8 cellular contexts compared by ENCODE assay signal in genomic region chr6:166999845-167000253, GRCh38. TPM values are rescaled to one million over a fixed set of nuclear protein-coding genes. Genes with fewer than 3 reads are reported as not detected.
DNase-seq lines count a peak whose midpoint lies in the region; ATAC-seq and TF ChIP-seq lines count a peak whose summit lies in the region.

No MANE protein-coding gene starts in this region.

- peak overlapping the region; percentile 74 for H3K27ac Mint-ChIP-seq in activated T-helper 1 cell treated with anti-CD3 and anti-CD28 coated beads, Interleukin-12 subunit alpha, Interleukin-12 subunit beta, Interleukin-2, Interleukin-4 antibody, amounts not matched to agents 30 ng/mL and 10 ng/mL and 1 ng/mL, durations not matched to agents 14 hours and 24 hours and 36 hours

- no peaks in the 10 kb centered on the region for H3K27me3 ChIP-seq in heart right ventricle

- H3K9me3 ChIP-seq in heart right ventricle: no peaks in the 10 kb centered on the region

- peaks cover 31% of the 10 kb centered on the region for H3K4me1 Mint-ChIP-seq in activated T-helper 1 cell treated with anti-CD3 and anti-CD28 coated beads, Interleukin-12 subunit alpha, Interleukin-12 subunit beta, Interleukin-2, Interleukin-4 antibody, amounts not matched to agents 30 ng/mL and 10 ng/mL and 1 ng/mL, durations not matched to agents 14 hours and 24 hours and 36 hours (ENCODE audit: low read depth)

- TF ChIP-seq CTCF in heart right ventricle (IDR thresholded peaks at IDR 0.05): no peak

- H3K36me3 Mint-ChIP-seq in activated T-helper 1 cell treated with anti-CD3 and anti-CD28 coated beads, Interleukin-12 subunit alpha, Interleukin-12 subunit beta, Interleukin-2, Interleukin-4 antibody, amounts not matched to agents 30 ng/mL and 10 ng/mL and 1 ng/mL, durations not matched to agents 14 hours and 24 hours and 36 hours (ENCODE audit: low read depth): peaks cover 18% of the 10 kb centered on the region

- no peaks in the 10 kb centered on the region for H3K9me3 Mint-ChIP-seq in activated T-helper 1 cell treated with anti-CD3 and anti-CD28 coated beads, Interleukin-12 subunit alpha, Interleukin-12 subunit beta, Interleukin-2, Interleukin-4 antibody, amounts not matched to agents 30 ng/mL and 10 ng/mL and 1 ng/mL, durations not matched to agents 14 hours and 24 hours and 36 hours

- H3K27ac ChIP-seq in heart right ventricle: peak overlapping the region in 9 of 10 donors; percentile 21 to 90 (median 78)

- WGBS in heart right ventricle, 2 donors: 3% methylated on average over 16 of the region's 16 CpGs

- ATAC-seq in heart right ventricle (no peak), left ventricle myocardium superior (no peak), HG03045 (IDR thresholded peaks at IDR 0.05; ENCODE audit: unreplicated experiment) (no peak)

- H3K36me3 ChIP-seq in heart right ventricle: peaks cover 0 to 21% (median 0%) of the 10 kb centered on the region in 9 donors

- DNase-seq in heart right ventricle: no peak
- no peak for DNase-seq in left ventricle myocardium superior
- no peak for DNase-seq in activated T-helper 1 cell treated with anti-CD3 and anti-CD28 coated beads, Interleukin-12 subunit alpha, Interleukin-12 subunit beta, Interleukin-2, Interleukin-4 antibody, amounts not matched to agents 30 ng/mL and 10 ng/mL and 1 ng/mL, durations not matched to agents 14 hours and 24 hours and 36 hours (ENCODE audit: low spot score)
- peak; percentile 36 for DNase-seq in iPS-NIHi7 (ENCODE audit: extremely low spot score)
- DNase-seq in stimulated activated naive CD4-positive, alpha-beta T cell treated with Interleukin-2 at 50 U/mL for 16 hours (lab: John Stamatoyannopoulos, UW): peak; percentile 4
- no peak for DNase-seq in DMS79 (lab: John Stamatoyannopoulos, UW)
- no peak for DNase-seq in stimulated activated CD4-positive, alpha-beta T cell treated with anti-CD3 and anti-CD28 coated beads, Interleukin-15, amount 100 ng/mL, for 24 hours

- peak overlapping the region; percentile 90 for H3K4me3 Mint-ChIP-seq in activated T-helper 1 cell treated with anti-CD3 and anti-CD28 coated beads, Interleukin-12 subunit alpha, Interleukin-12 subunit beta, Interleukin-2, Interleukin-4 antibody, amounts not matched to agents 30 ng/mL and 10 ng/mL and 1 ng/mL, durations not matched to agents 14 hours and 24 hours and 36 hours

- H3K4me1 ChIP-seq in heart right ventricle: peaks cover 0 to 32% (median 21%) of the 10 kb centered on the region in 9 donors

- intact Hi-C loops in heart right ventricle (cut with DNase I): loop anchor here in 7 of 10 donors (5.0 to 10.0 kb wide), 4 partner anchors 43 to 145 kb away; partner anchors contain the start of gene RNASET2 (in 3 of the 7)
- intact Hi-C loops in left ventricle myocardium superior (cut with micrococcal nuclease): no loop called here
- intact Hi-C loops in activated T-helper 1 cell treated with anti-CD3 and anti-CD28 coated beads, Interleukin-12 subunit alpha, Interleukin-12 subunit beta, Interleukin-2, Interleukin-4 antibody, amounts not matched to agents 30 ng/mL and 10 ng/mL and 1 ng/mL, durations not matched to agents 14 hours and 24 hours and 36 hours (cut with micrococcal nuclease): loop anchor here (1.0 to 5.0 kb wide), 11 partner anchors 11 to 617 kb away; partner anchors contain the start of genes MPC1, RNASET2 and RPS6KA2

- H3K4me3 ChIP-seq in heart right ventricle: peak overlapping the region; percentile 75 to 97 (median 90)

- no peaks in the 10 kb centered on the region for H3K27me3 Mint-ChIP-seq in activated T-helper 1 cell treated with anti-CD3 and anti-CD28 coated beads, Interleukin-12 subunit alpha, Interleukin-12 subunit beta, Interleukin-2, Interleukin-4 antibody, amounts not matched to agents 30 ng/mL and 10 ng/mL and 1 ng/mL, durations not matched to agents 14 hours and 24 hours and 36 hours (ENCODE audit: insufficient read depth)

RNA-seq across cellular contexts. Expression of gene CEP43, which starts 0.7 kb away (rescaled TPM):
- total RNA-seq in heart right ventricle: 10 to 100 TPM in 6 of 10 donors, 1 to 10 TPM in 4; 7.5 to 15.0 (median 10.4) TPM
- 1 to 10 TPM; 7.8 to 8.8 TPM for polyA plus RNA-seq in heart right ventricle
- 12.3 TPM for total RNA-seq in left ventricle myocardium superior
- total RNA-seq in activated T-helper 1 cell treated with anti-CD3 and anti-CD28 coated beads, Interleukin-12 subunit alpha, Interleukin-12 subunit beta, Interleukin-2, Interleukin-4 antibody, amounts not matched to agents 30 ng/mL and 10 ng/mL and 1 ng/mL, durations not matched to agents 14 hours and 24 hours and 36 hours: 18.8 and 21.4 TPM in 2 replicates

RNA-seq across cellular contexts. Expression of gene RNASET2, which starts 43.5 kb away (rescaled TPM):
- total RNA-seq in heart right ventricle: 10 to 100 TPM in 7 of 10 donors, 1 to 10 TPM in 3; 7.1 to 44.3 (median 12.1) TPM
- 10 to 100 TPM in 1 of 2 donors, 1 to 10 TPM in 1; 7.3 to 26.8 TPM for polyA plus RNA-seq in heart right ventricle
- 13.0 TPM for total RNA-seq in left ventricle myocardium superior
- total RNA-seq in activated T-helper 1 cell treated with anti-CD3 and anti-CD28 coated beads, Interleukin-12 subunit alpha, Interleukin-12 subunit beta, Interleukin-2, Interleukin-4 antibody, amounts not matched to agents 30 ng/mL and 10 ng/mL and 1 ng/mL, durations not matched to agents 14 hours and 24 hours and 36 hours: 99.5 TPM in 2 replicates

Comparison
In these comparisons a context has a peak if more than half of its experiments do, and no peak if none do; other contexts are left out.
1. DNase-seq: peak in iPS-NIHi7 (single experiment) and stimulated activated naive CD4-positive, alpha-beta T cell treated with Interleukin-2 at 50 U/mL for 16 hours (single experiment); none in heart right ventricle (0 of 2), left ventricle myocardium superior (single experiment), activated T-helper 1 cell treated with anti-CD3 and anti-CD28 coated beads, Interleukin-12 subunit alpha, Interleukin-12 subunit beta, Interleukin-2, Interleukin-4 antibody, amounts not matched to agents 30 ng/mL and 10 ng/mL and 1 ng/mL, durations not matched to agents 14 hours and 24 hours and 36 hours (single experiment), DMS79 (single experiment) and stimulated activated CD4-positive, alpha-beta T cell treated with anti-CD3 and anti-CD28 coated beads, Interleukin-15, amount 100 ng/mL, for 24 hours (single experiment).